Comparison of ENCODE assay signal across 1 cellular context in genomic region chr3:88000853-88001252, GRCh38.
TF ChIP-seq lines count a peak whose summit lies in the region.

No MANE protein-coding gene starts in this region.

TF ChIP-seq in HepG2, 621 proteins besides CTCF, POLR2A, EP300 and RAD21:
- TF ChIP-seq ZBTB33 (CRISPR knock-in tag; IDR thresholded peaks at IDR 0.05) (peak; percentile 60; the same call in 1 of the 2 replicates), SRSF4 (IDR thresholded peaks at IDR 0.05; ENCODE audit: low read depth, low read length, poor library complexity, severe bottlenecking) (no peak)
